1 cellular context compared by ENCODE assay signal in genomic region chr3:187698499-187699399, GRCh38.
TF ChIP-seq lines count a peak whose summit lies in the region.

No MANE protein-coding gene starts in this region.

TF ChIP-seq in K562, 482 proteins besides CTCF, POLR2A, EP300 and RAD21:
- TF ChIP-seq NRF1 (conservative IDR thresholded peaks at IDR 0.05 in 1 of 2, IDR thresholded peaks at IDR 0.05 in 1 of 2) (peak; percentile 91 to 92), ERF (CRISPR knock-in tag; IDR thresholded peaks at IDR 0.05) (no peak), NFIC (IDR thresholded peaks at IDR 0.05) (peak; percentile 27; the same call in 1 of the 2 replicates)
